ENCODE assay signal across 14 cellular contexts in the genomic region with DNA sequence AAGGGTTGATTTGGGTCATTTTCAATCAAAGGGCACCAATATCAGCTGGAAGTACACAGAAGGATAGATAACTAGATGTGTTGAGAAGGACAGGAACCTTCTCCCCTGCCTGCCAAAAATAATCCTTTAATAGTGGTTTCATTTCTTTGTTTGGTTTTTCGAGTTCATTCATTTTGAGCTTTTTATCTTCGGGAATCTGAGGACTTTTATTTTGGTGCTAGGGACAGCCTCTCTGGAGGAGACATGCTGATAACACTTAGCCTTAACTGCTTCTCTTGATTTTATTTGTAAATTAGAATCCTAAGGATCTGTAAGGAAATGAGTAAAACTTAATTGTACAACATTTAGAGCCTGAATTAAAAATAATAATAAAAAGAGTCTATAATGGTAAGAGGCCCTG. TPM values are rescaled to one million over a fixed set of nuclear protein-coding genes. Genes with fewer than 3 reads are reported as not detected.
DNase-seq lines count a peak whose midpoint lies in the region; ATAC-seq and TF ChIP-seq lines count a peak whose summit lies in the region.
"Had no signal": no experiment of that assay in that cellular context is flagged by ENCODE, and none has a peak within 500 bp of the region (broad histone marks: within the 10 kb centered on the region; RNA-seq: fewer than 3 reads in every experiment).

No MANE protein-coding gene starts in this region.

- H3K27ac ChIP-seq in HEK293 (ENCODE audit: extremely low read depth, low read depth, low read length) (no peak overlapping the region), IMR-90 (ENCODE audit: insufficient read depth, low read length) (no peak overlapping the region), parathyroid adenoma (peak overlapping the region; percentile 37)
- H3K27ac ChIP-seq: GM23248 had no signal

- no peak for ATAC-seq in IMR-90 (ENCODE audit: low read depth)
- ATAC-seq: GM12878 had no signal

- H3K4me3 ChIP-seq in HEK293 (ENCODE audit: low read depth, low read length) (no peak overlapping the region), IMR-90 (ENCODE audit: insufficient read depth, low read depth, low read length) (no peak overlapping the region), parathyroid adenoma (ENCODE audit: low read depth, low read length) (no peak overlapping the region)
- H3K4me3 ChIP-seq: GM12878, GM23248 had no signal

- H3K56ac ChIP-seq in IMR-90 (ENCODE audit: extremely low read depth, insufficient read depth, low read length), result no peak overlapping the region

- H3K9me3 Mint-ChIP-seq in chondrocyte (ENCODE audit: low read depth) (no peaks in the 10 kb centered on the region), CD14-positive monocyte (peaks cover 0 to 6% (median 2%) of the 10 kb centered on the region in 7 donors)

- no CpG with 5 or more reads among the region's 2 CpGs for WGBS in IMR-90 (ENCODE audit: extremely low coverage in 2 of 2, insufficient read length in 1 of 2), 2 experiments

- H3K79me2 ChIP-seq in parathyroid adenoma, result peaks cover 56% of the 10 kb centered on the region

- intact Hi-C loops in IMR-90 (cut with micrococcal nuclease), result no loop called here
- intact Hi-C loops in CD14-positive monocyte (cut with micrococcal nuclease), result no loop called here

- H3K4ac ChIP-seq in IMR-90 (ENCODE audit: low read depth, low read length), result no peak overlapping the region

- no peak overlapping the region for H4K91ac ChIP-seq in IMR-90 (ENCODE audit: insufficient read depth, low read depth, low read length)

- H3K4me2 ChIP-seq in IMR-90 (ENCODE audit: low read depth, low read length) (peak overlapping the region; percentile 64; the same call in 1 of the 2 replicates), parathyroid adenoma (ENCODE audit: low read length) (peak overlapping the region; percentile 34)

- H4K20me1 ChIP-seq in IMR-90 (ENCODE audit: insufficient read depth, low read length), result peaks cover 8% of the 10 kb centered on the region; the same call in 1 of the 2 replicates

- H3K4me1 Mint-ChIP-seq in chondrocyte (ENCODE audit: low read depth), result peaks cover 11% of the 10 kb centered on the region
- no peaks in the 10 kb centered on the region for H3K4me1 Mint-ChIP-seq in CD14-positive monocyte
- H3K4me1 Mint-ChIP-seq: B cell; CD4-positive, alpha-beta memory T cell had no signal

- peaks cover 17% of the 10 kb centered on the region for H3K9me1 ChIP-seq in IMR-90 (ENCODE audit: insufficient read depth, low read length)

- H3K36me3 ChIP-seq in HEK293 (ENCODE audit: control insufficient read depth in 2 of 2, insufficient read depth in 1 of 2, low read length in 2 of 2) (no peaks in the 10 kb centered on the region), IMR-90 (ENCODE audit: control insufficient read depth, insufficient read depth, low read length) (no peaks in the 10 kb centered on the region), parathyroid adenoma (ENCODE audit: control insufficient read depth, insufficient read depth, low read length) (no peaks in the 10 kb centered on the region)

- H3K27me3 ChIP-seq in IMR-90 (ENCODE audit: control insufficient read depth, insufficient read depth, low read length) (no peaks in the 10 kb centered on the region), parathyroid adenoma (ENCODE audit: control insufficient read depth, insufficient read depth, low read length) (no peaks in the 10 kb centered on the region)

- DNase-seq in IMR-90 (no peak), chondrocyte (ENCODE audit: low spot score) (no peak), NCI-H1105 treated with DMSO at 0.1 percent for 48 hours (lab: John Stamatoyannopoulos, UW) (no peak), CD14-positive monocyte (ENCODE audit: low spot score) (no peak)
- DNase-seq in activated CD4-positive, alpha-beta T cell treated with anti-CD3 and anti-CD28 coated beads, Interleukin-2, amount 50 U/mL, for 1 hour, result no peak
- DNase-seq: C1 segment of cervical spinal cord; CD4-positive, alpha-beta memory T cell; DMS79; GM23248; H7 had no signal

- H2BK20ac ChIP-seq in IMR-90 (ENCODE audit: low read depth, low read length), result no peak overlapping the region

- H3K27me3 Mint-ChIP-seq in chondrocyte (ENCODE audit: low read depth), result no peaks in the 10 kb centered on the region
- H3K27me3 Mint-ChIP-seq in CD14-positive monocyte (ENCODE audit: low read depth in 3 of 3), result peaks cover 0 to 3% (median 0%) of the 10 kb centered on the region in 3 donors
- H3K27me3 Mint-ChIP-seq: B cell; CD4-positive, alpha-beta memory T cell had no signal

- H3K36me3 Mint-ChIP-seq in chondrocyte (ENCODE audit: low read depth) (peaks cover 7% of the 10 kb centered on the region), CD14-positive monocyte (no peaks in the 10 kb centered on the region)
- H3K36me3 Mint-ChIP-seq: CD4-positive, alpha-beta memory T cell had no signal

- TF ChIP-seq RAD21 in IMR-90 (IDR thresholded peaks at IDR 0.05; ENCODE audit: low read length), result no peak

- TF ChIP-seq CTCF in HEK293 (tag by site-specific recombination; IDR thresholded peaks at IDR 0.05) (no peak), IMR-90 (conservative IDR thresholded peaks at IDR 0.05; ENCODE audit: low read depth, low read length) (no peak), chondrocyte (IDR thresholded peaks at IDR 0.05) (no peak), parathyroid adenoma (IDR thresholded peaks at IDR 0.05) (no peak), CD14-positive monocyte (IDR thresholded peaks at IDR 0.05) (no peak)

- H4K8ac ChIP-seq in IMR-90 (ENCODE audit: low read depth in 2 of 2, low read length in 2 of 2), result no peak overlapping the region

- peaks cover 37 to 85% of the 10 kb centered on the region in 2 experiments for H3K79me1 ChIP-seq in IMR-90 (ENCODE audit: low read depth in 1 of 2, low read length in 2 of 2)

- POLR2A ChIA-PET in HEK293 (lab: Yijun Ruan, JAX), result interaction anchor here (0.6 kb wide), 1 partner anchor 324 kb away, joined by 7 read pairs; no protein-coding TSS in a partner anchor
- POLR2A ChIA-PET in IMR-90 (lab: Charles Lee; ENCODE audit: unreplicated experiment), result interaction anchor here (0.6 kb wide), 1 partner anchor 23 kb away, joined by 4 read pairs; a partner anchor contains a TSS

- H3K14ac ChIP-seq in IMR-90 (replicated peaks; ENCODE audit: low read depth, low read length), result 0 out of 2 replicates have a peak overlapping the region, but pooled peaks have one; percentile 12

- no peak overlapping the region for H2AK9ac ChIP-seq in IMR-90 (replicated peaks; ENCODE audit: low read depth, low read length, poor library complexity)

- no peak overlapping the region for H2BK120ac ChIP-seq in IMR-90 (ENCODE audit: low read depth, low read length)

- H4K5ac ChIP-seq in IMR-90 (ENCODE audit: low read depth, low read length), result no peak overlapping the region

- H2AFZ ChIP-seq in IMR-90 (replicated peaks; ENCODE audit: low read length, poor library complexity) (no peak overlapping the region), parathyroid adenoma (no peak overlapping the region)
- H2AFZ ChIP-seq: GM23248 had no signal

- dilution Hi-C loops in IMR-90 (cut with HindIII; ENCODE audit: low sequenced_read_pairs, unreplicated experiment), result no loop called here

- peak overlapping the region; percentile 15 for H2BK5ac ChIP-seq in IMR-90 (ENCODE audit: low read depth, low read length, poor library complexity, severe bottlenecking)

- H3K18ac ChIP-seq in IMR-90 (ENCODE audit: low read depth, low read length), result peak overlapping the region; percentile 53; the same call in 1 of the 2 replicates

- no peak overlapping the region for H3K9ac ChIP-seq in IMR-90 (ENCODE audit: low read depth, low read length)
- no peak overlapping the region for H3K9ac ChIP-seq in parathyroid adenoma
- H3K9ac ChIP-seq: GM23248 had no signal

- TF ChIP-seq POLR2A in IMR-90 (IDR thresholded peaks at IDR 0.05; ENCODE audit: low read depth, low read length), result no peak

- H3K9me3 ChIP-seq in HEK293 (ENCODE audit: control insufficient read depth, insufficient read depth, low read depth, low read length) (no peaks in the 10 kb centered on the region), IMR-90 (ENCODE audit: control insufficient read depth, insufficient read depth, low read length) (no peaks in the 10 kb centered on the region), parathyroid adenoma (ENCODE audit: control insufficient read depth, low read length) (no peaks in the 10 kb centered on the region)

- CTCF ChIA-PET in HEK293 (lab: Yijun Ruan, JAX), result interaction anchor here (0.6 to 1.1 kb wide), 2 partner anchors 10 to 372 kb away, joined by 3 read pairs; no protein-coding TSS in a partner anchor
- CTCF ChIA-PET in IMR-90 (lab: Yijun Ruan, JAX), result interaction anchor here (0.7 to 1.0 kb wide), 2 partner anchors 20 to 28 kb away, joined by 3 read pairs; no protein-coding TSS in a partner anchor

- no peak overlapping the region for H3K4me3 Mint-ChIP-seq in chondrocyte (ENCODE audit: unreplicated experiment)
- H3K4me3 Mint-ChIP-seq in CD14-positive monocyte, result no peak overlapping the region
- H3K4me3 Mint-ChIP-seq: B cell; CD4-positive, alpha-beta memory T cell had no signal

- in situ Hi-C loops in IMR-90 (cut with MboI; ENCODE audit: low sequenced_read_pairs), result no loop called here

- H2BK15ac ChIP-seq in IMR-90 (ENCODE audit: low read depth, low read length), result no peak overlapping the region

- H3K23ac ChIP-seq in IMR-90 (ENCODE audit: low read depth, low read length), result peak overlapping the region; percentile 22

- H3K27ac Mint-ChIP-seq in chondrocyte (ENCODE audit: unreplicated experiment), result peak overlapping the region; percentile 34
- no peak overlapping the region for H3K27ac Mint-ChIP-seq in CD14-positive monocyte
- H3K27ac Mint-ChIP-seq: B cell; CD4-positive, alpha-beta memory T cell had no signal

- BruUV-seq in IMR-90 (replicated peaks; lab: Mats Ljungman, UMichigan), result no TSS peak

- H3K4me1 ChIP-seq in HEK293 (ENCODE audit: control insufficient read depth, insufficient read depth, low read length) (no peaks in the 10 kb centered on the region; the same call in 1 of the 2 replicates), IMR-90 (ENCODE audit: control insufficient read depth, insufficient read depth, low read length) (peaks cover 8% of the 10 kb centered on the region), parathyroid adenoma (peaks cover 50% of the 10 kb centered on the region)

- no peak overlapping the region for H2AK5ac ChIP-seq in IMR-90 (ENCODE audit: low read depth, low read length)

TF ChIP-seq in HEK293, 187 proteins besides CTCF, POLR2A, EP300 and RAD21:
- TF ChIP-seq ZNF530 (tag by site-specific recombination; IDR thresholded peaks at IDR 0.05; ENCODE audit: low read depth), result no peak
- peak; percentile 93 for TF ChIP-seq MYNN (tag by site-specific recombination; IDR thresholded peaks at IDR 0.05; ENCODE audit: borderline replicate concordance)

RNA-seq across cellular contexts. Expression of a gene that starts 22.5 kb away (rescaled TPM):
- total RNA-seq in IMR-90 (2012; rRNA removed), result 24.7 and 31.0 TPM in 2 replicates
- 6.8 and 7.7 TPM in 2 replicates for polyA plus RNA-seq in IMR-90 (2012; rRNA removed)
- polyA plus RNA-seq in IMR-90 (2012; cell fraction: cytosol; rRNA removed), result 3.8 and 7.2 TPM in 2 replicates
- 4.8 and 6.9 TPM in 2 replicates for polyA plus RNA-seq in IMR-90 (2012; cell fraction: nucleus; rRNA removed; ENCODE audit: low replicate concordance)
- 41.8 to 45.5 TPM (median 44.0 TPM) in 3 replicates for total RNA-seq in chondrocyte
- polyA plus RNA-seq in CD14-positive monocyte, result not detected
- total RNA-seq: CD4-positive, alpha-beta memory T cell had no signal
- polyA plus RNA-seq: CD4-positive, alpha-beta memory T cell had no signal
